In the genomic region with DNA sequence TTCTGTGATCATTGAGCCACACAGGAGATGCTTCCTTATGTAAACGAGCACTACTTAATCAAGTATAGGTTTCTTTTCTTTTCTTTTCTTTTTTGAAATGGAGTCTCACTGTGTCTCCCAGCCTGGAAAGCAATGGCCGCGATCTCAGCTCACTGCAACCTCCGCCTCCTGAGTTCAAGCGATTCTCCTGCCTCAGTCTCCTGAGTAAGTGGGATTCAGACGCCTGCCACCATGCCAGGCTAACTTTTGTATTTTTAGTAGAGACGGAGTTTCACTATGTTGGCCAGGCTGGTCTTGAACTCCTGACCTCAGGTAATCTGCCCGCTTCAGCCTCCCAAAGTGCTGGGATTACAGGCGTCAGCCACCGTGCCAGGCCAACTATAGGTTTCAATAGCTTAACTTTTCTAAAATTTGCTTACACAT, we compare ENCODE assay signal across 8 cellular contexts. TPM values are rescaled to one million over a fixed set of nuclear protein-coding genes. Genes with fewer than 3 reads are reported as not detected.
DNase-seq lines count a peak whose midpoint lies in the region; ATAC-seq and TF ChIP-seq lines count a peak whose summit lies in the region.
"Not testable (repeated sequence)": the region's sequence is repeated elsewhere in the genome, so short reads cannot be mapped to it uniquely, and the experiment has no call there.

No MANE protein-coding gene starts in this region.

- not testable (repeated sequence) for DNase-seq in CD14-positive monocyte (ENCODE audit: low spot score); T-helper 2 cell treated with Interferon-gamma antibody and Interleukin-4, amounts not matched to agents 5 μg/mL and 100 μg/mL, for 36 hours (ENCODE audit: low spot score)
- peak in 1 of 3 donors; percentile 38 for DNase-seq in immature natural killer cell
- peak; percentile 17 for DNase-seq in stimulated activated CD4-positive, alpha-beta T cell treated with anti-CD3 and anti-CD28 coated beads, Interleukin-4, amount 100 ng/mL, for 1 hour

- H3K36me3 Mint-ChIP-seq in CD14-positive monocyte; activated T-helper 17 cell treated with anti-CD3 and anti-CD28 coated beads, Interleukin-2, amount 50 U/mL, for 72 hours (ENCODE audit: low read depth); immature natural killer cell: not testable (repeated sequence)
- H3K36me3 Mint-ChIP-seq in T-helper 2 cell treated with Interferon-gamma antibody and Interleukin-4, amounts not matched to agents 5 μg/mL and 100 μg/mL, for 36 hours (ENCODE audit: low read depth) = peaks cover 16% of the 10 kb centered on the region

- H3K27ac Mint-ChIP-seq in CD14-positive monocyte (peak overlapping the region; percentile 82 to 96 (median 95)), immature natural killer cell (peak overlapping the region; percentile 85 to 94 (median 88))
- peak overlapping the region; percentile 95 for H3K27ac Mint-ChIP-seq in T-helper 2 cell treated with Interferon-gamma antibody and Interleukin-4, amounts not matched to agents 5 μg/mL and 100 μg/mL, for 36 hours
- peak overlapping the region; percentile 83 for H3K27ac Mint-ChIP-seq in activated T-helper 17 cell treated with anti-CD3 and anti-CD28 coated beads, Interleukin-2, amount 50 U/mL, for 72 hours

- intact Hi-C loops in CD14-positive monocyte (cut with micrococcal nuclease) = loop anchor here (5.0 to 10.0 kb wide), 2 partner anchors 36 to 51 kb away; no protein-coding TSS in a partner anchor

- H3K27me3 Mint-ChIP-seq in CD14-positive monocyte (ENCODE audit: low read depth in 3 of 3); T-helper 2 cell treated with Interferon-gamma antibody and Interleukin-4, amounts not matched to agents 5 μg/mL and 100 μg/mL, for 36 hours (ENCODE audit: low read depth); activated T-helper 17 cell treated with anti-CD3 and anti-CD28 coated beads, Interleukin-2, amount 50 U/mL, for 72 hours; immature natural killer cell (ENCODE audit: low read depth in 3 of 3): not testable (repeated sequence)

- TF ChIP-seq CTCF in CD14-positive monocyte (IDR thresholded peaks at IDR 0.05) = not testable (repeated sequence)

- H3K4me1 Mint-ChIP-seq in CD14-positive monocyte (peaks cover 43% of the 10 kb centered on the region), immature natural killer cell (peaks cover 55 to 69% of the 10 kb centered on the region in 2 donors)
- peaks cover 41% of the 10 kb centered on the region for H3K4me1 Mint-ChIP-seq in T-helper 2 cell treated with Interferon-gamma antibody and Interleukin-4, amounts not matched to agents 5 μg/mL and 100 μg/mL, for 36 hours (ENCODE audit: low read depth)
- peaks cover 30% of the 10 kb centered on the region for H3K4me1 Mint-ChIP-seq in activated T-helper 17 cell treated with anti-CD3 and anti-CD28 coated beads, Interleukin-2, amount 50 U/mL, for 72 hours

- peak; percentile 26 for ATAC-seq in GM18909 (IDR thresholded peaks at IDR 0.05; ENCODE audit: poor library complexity, unreplicated experiment)
- peak; percentile 27 for ATAC-seq in HG02571 (IDR thresholded peaks at IDR 0.05; ENCODE audit: unreplicated experiment)
- peak; percentile 6 for ATAC-seq in HG03196 (IDR thresholded peaks at IDR 0.05; ENCODE audit: unreplicated experiment)
- ATAC-seq in activated T-helper 17 cell treated with anti-CD3 and anti-CD28 coated beads, Interleukin-2, amount 50 U/mL, for 72 hours (replicated peaks) = peak; percentile 12

- H3K4me3 Mint-ChIP-seq in CD14-positive monocyte = peak overlapping the region; percentile 77 to 94
- peak overlapping the region; percentile 97 for H3K4me3 Mint-ChIP-seq in T-helper 2 cell treated with Interferon-gamma antibody and Interleukin-4, amounts not matched to agents 5 μg/mL and 100 μg/mL, for 36 hours
- peak overlapping the region; percentile 82 for H3K4me3 Mint-ChIP-seq in activated T-helper 17 cell treated with anti-CD3 and anti-CD28 coated beads, Interleukin-2, amount 50 U/mL, for 72 hours
- H3K4me3 Mint-ChIP-seq in immature natural killer cell = peak overlapping the region; percentile 93 to 99 (median 94)

- H3K9me3 Mint-ChIP-seq in CD14-positive monocyte; T-helper 2 cell treated with Interferon-gamma antibody and Interleukin-4, amounts not matched to agents 5 μg/mL and 100 μg/mL, for 36 hours; activated T-helper 17 cell treated with anti-CD3 and anti-CD28 coated beads, Interleukin-2, amount 50 U/mL, for 72 hours; immature natural killer cell: not testable (repeated sequence)

RNA-seq across cellular contexts. Expression of gene MBNL1, which starts 25.0 kb away (rescaled TPM):
- polyA plus RNA-seq in CD14-positive monocyte = 100 to 1,000 TPM; 191 to 204 TPM
- 100 to 1,000 TPM; 322 to 452 TPM for total RNA-seq in activated T-helper 17 cell treated with anti-CD3 and anti-CD28 coated beads, Interleukin-2, amount 50 U/mL, for 72 hours
- polyA plus RNA-seq in immature natural killer cell = 100 to 1,000 TPM; 270 to 399 (median 286) TPM
